In the genomic region with DNA sequence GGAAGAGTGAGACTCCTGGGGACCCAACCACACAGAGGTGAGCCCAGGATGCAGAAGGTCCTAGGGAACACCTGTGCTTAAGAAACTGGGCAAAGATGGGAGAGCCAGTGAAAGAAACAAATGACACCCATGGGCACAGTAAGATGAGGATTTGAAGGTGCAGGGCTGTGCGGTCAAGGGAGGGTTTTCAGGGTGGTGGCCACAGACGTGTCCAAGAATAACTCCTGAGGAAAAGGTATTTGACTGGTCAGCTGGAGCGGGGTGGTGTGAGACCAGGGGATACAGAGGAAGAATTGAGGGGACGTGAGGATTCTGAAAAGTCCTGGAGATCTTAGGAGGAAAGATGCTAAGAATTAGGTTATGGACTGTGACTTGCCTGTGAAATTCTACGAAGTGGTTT, we compare ENCODE assay signal across 6 cellular contexts.
"Had no signal": no experiment of that assay in that cellular context is flagged by ENCODE, and none has a peak within 500 bp of the region (broad histone marks: within the 10 kb centered on the region; RNA-seq: fewer than 3 reads in every experiment).

No MANE protein-coding gene starts in this region.

- H3K4me3 Mint-ChIP-seq: IgD-negative memory B cell had no signal

- H3K36me3 Mint-ChIP-seq: IgD-negative memory B cell had no signal

- H3K27ac ChIP-seq: HL-60 had no signal

- H3K27me3 Mint-ChIP-seq: IgD-negative memory B cell had no signal

- H3K9me3 Mint-ChIP-seq: IgD-negative memory B cell had no signal

- DNase-seq: KBM-7, KG1 had no signal

- ATAC-seq: HepG2, K562 had no signal

- H3K4me3 ChIP-seq: K562 had no signal
